30 cellular contexts compared by ENCODE assay signal in the genomic region with DNA sequence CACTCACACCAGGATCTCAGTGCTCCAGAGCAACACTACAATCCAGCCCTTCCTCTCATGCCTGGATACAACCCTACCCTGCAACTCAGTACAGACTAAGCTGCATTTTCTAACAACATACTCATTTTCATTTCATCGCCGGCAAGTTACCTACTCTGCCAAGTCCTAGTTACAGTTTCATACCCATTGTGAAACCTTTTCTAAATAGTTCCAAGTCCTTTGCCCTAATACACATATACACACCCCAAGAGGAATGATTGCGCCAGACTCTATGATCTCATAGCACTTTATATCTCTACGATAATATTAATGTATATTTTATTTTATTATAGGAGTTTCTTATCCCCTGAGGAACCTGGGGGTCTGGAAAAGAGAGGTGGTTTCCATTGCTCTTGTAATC.
"Had no signal": no experiment of that assay in that cellular context is flagged by ENCODE, and none has a peak within 500 bp of the region (broad histone marks: within the 10 kb centered on the region; RNA-seq: fewer than 3 reads in every experiment).

No MANE protein-coding gene starts in this region.

- H3K36me3 ChIP-seq: adrenal gland, cardiac muscle cell, colonic mucosa, gastrocnemius medialis, lower lobe of right lung, ovary, thoracic aorta, upper lobe of left lung, vagina had no signal

- H3K27ac Mint-ChIP-seq: activated naive CD8-positive, alpha-beta T cell; activated T-cell treated with anti-CD3 and anti-CD28 coated beads, Interleukin-2, amount 50 U/mL, for 72 hours; natural killer cell treated with Interleukin-12 subunit alpha and Interleukin-12 subunit beta and Interleukin-15 and Interleukin-18, amount 100 ng/mL, for 72 hours; stimulated activated effector memory CD8-positive, alpha-beta T cell treated with anti-CD3 and anti-CD28 coated beads, Interleukin-12 subunit alpha, Interleukin-12 subunit beta, amount 100 ng/mL, for 72 hours; stimulated activated naive CD8-positive, alpha-beta T cell treated with anti-CD3 and anti-CD28 coated beads, Interleukin-15, Interleukin-2, amounts not matched to agents 100 ng/mL and 50 ng/mL, for 24 hours had no signal

- H3K9me3 Mint-ChIP-seq: activated T-cell treated with anti-CD3 and anti-CD28 coated beads, Interleukin-2, amount 50 U/mL, for 72 hours; natural killer cell treated with Interleukin-12 subunit alpha and Interleukin-12 subunit beta and Interleukin-15 and Interleukin-18, amount 100 ng/mL, for 72 hours; stimulated activated effector memory CD8-positive, alpha-beta T cell treated with anti-CD3 and anti-CD28 coated beads, Interleukin-12 subunit alpha, Interleukin-12 subunit beta, amount 100 ng/mL, for 72 hours; stimulated activated naive CD8-positive, alpha-beta T cell treated with anti-CD3 and anti-CD28 coated beads, Interleukin-15, Interleukin-2, amounts not matched to agents 100 ng/mL and 50 ng/mL, for 24 hours had no signal

- H3K36me3 Mint-ChIP-seq: activated naive CD8-positive, alpha-beta T cell; natural killer cell treated with Interleukin-12 subunit alpha and Interleukin-12 subunit beta and Interleukin-15 and Interleukin-18, amount 100 ng/mL, for 72 hours; stimulated activated effector memory CD8-positive, alpha-beta T cell treated with anti-CD3 and anti-CD28 coated beads, Interleukin-12 subunit alpha, Interleukin-12 subunit beta, amount 100 ng/mL, for 72 hours had no signal

- H3K4me1 Mint-ChIP-seq: stimulated activated effector memory CD8-positive, alpha-beta T cell treated with anti-CD3 and anti-CD28 coated beads, Interleukin-12 subunit alpha, Interleukin-12 subunit beta, amount 100 ng/mL, for 72 hours had no signal

- H3K9me3 ChIP-seq: adrenal gland, body of pancreas, colonic mucosa, gastrocnemius medialis, lower lobe of right lung, ovary, thoracic aorta, upper lobe of left lung, vagina had no signal

- H3K4me1 ChIP-seq: colonic mucosa had no signal

- H3K79me2 ChIP-seq: hepatocyte had no signal

- FAIRE-seq: endometrium, kidney had no signal

- DNase-seq: activated CD4-positive, alpha-beta T cell treated with anti-CD3 and anti-CD28 coated beads for 4 hours; activated CD4-positive, alpha-beta T cell treated with anti-CD3 and anti-CD28 coated beads, Interleukin-2, amount 50 U/mL, for 4 hours; activated naive CD4-positive, alpha-beta T cell; activated T-cell treated with anti-CD3 and anti-CD28 coated beads for 4 hours; activated T-cell treated with anti-CD3 and anti-CD28 coated beads, Interleukin-2, amount 50 U/mL, for 72 hours; adrenal gland; aorta; body of pancreas; cerebellar nuclear complex; colonic mucosa; effector CD8-positive, alpha-beta T cell; gastrocnemius medialis; kidney; lower lobe of right lung; mesendoderm; ovary; stimulated activated CD4-positive, alpha-beta T cell treated with anti-CD3 and anti-CD28 coated beads, Interleukin-12 subunit alpha, Interleukin-12 subunit beta, amount 100 ng/mL, for 4 hours; stimulated activated CD4-positive, alpha-beta T cell treated with anti-CD3 and anti-CD28 coated beads, Interleukin-4, amount 100 ng/mL, for 1 hour; upper lobe of left lung had no signal

- H3K27me3 ChIP-seq: ovary, vagina had no signal

- H3K4me3 Mint-ChIP-seq: activated naive CD8-positive, alpha-beta T cell; natural killer cell treated with Interleukin-12 subunit alpha and Interleukin-12 subunit beta and Interleukin-15 and Interleukin-18, amount 100 ng/mL, for 72 hours; stimulated activated effector memory CD8-positive, alpha-beta T cell treated with anti-CD3 and anti-CD28 coated beads, Interleukin-12 subunit alpha, Interleukin-12 subunit beta, amount 100 ng/mL, for 72 hours; stimulated activated naive CD8-positive, alpha-beta T cell treated with anti-CD3 and anti-CD28 coated beads, Interleukin-15, Interleukin-2, amounts not matched to agents 100 ng/mL and 50 ng/mL, for 24 hours had no signal

- H3K4me3 ChIP-seq: adrenal gland, body of pancreas, cardiac muscle cell, colonic mucosa, gastrocnemius medialis, hepatocyte, lower lobe of right lung, ovary, skin epidermis, thoracic aorta, upper lobe of left lung, vagina had no signal

- H2AFZ ChIP-seq: hepatocyte had no signal

- H3K27ac ChIP-seq: adrenal gland, body of pancreas, cardiac muscle cell, colonic mucosa, gastrocnemius medialis, hepatocyte, lower lobe of right lung, ovary, skin epidermis, thoracic aorta, upper lobe of left lung, vagina had no signal

- ATAC-seq: activated T-cell treated with anti-CD3 and anti-CD28 coated beads, Interleukin-2, amount 50 U/mL, for 72 hours; body of pancreas; gastrocnemius medialis; lower lobe of right lung; natural killer cell treated with Interleukin-12 subunit alpha and Interleukin-12 subunit beta and Interleukin-15 and Interleukin-18, amount 100 ng/mL, for 72 hours; sciatic nerve; stimulated activated effector memory CD8-positive, alpha-beta T cell treated with anti-CD3 and anti-CD28 coated beads, Interleukin-12 subunit alpha, Interleukin-12 subunit beta, amount 100 ng/mL, for 72 hours had no signal
